2 cellular contexts compared by ENCODE assay signal in genomic region chr7:154006381-154006780, GRCh38. TPM values are rescaled to one million over a fixed set of nuclear protein-coding genes. Genes with fewer than 3 reads are reported as not detected.
"Had no signal": no experiment of that assay in that cellular context is flagged by ENCODE, and none has a peak within 500 bp of the region (broad histone marks: within the 10 kb centered on the region; RNA-seq: fewer than 3 reads in every experiment).

No MANE protein-coding gene starts in this region.

RNA-seq across cellular contexts. Expression of gene DPP6, which starts 45.8 kb away (rescaled TPM):
- total RNA-seq: HT-29 had no signal
- polyA plus RNA-seq: IgD-negative memory B cell had no signal
